In genomic region chr3:11619461-11619860, GRCh38 we compare ENCODE assay signal across 27 cellular contexts. TPM values are rescaled to one million over a fixed set of nuclear protein-coding genes. Genes with fewer than 3 reads are reported as not detected.
DNase-seq lines count a peak whose midpoint lies in the region; ATAC-seq and TF ChIP-seq lines count a peak whose summit lies in the region.
"Had no signal": no experiment of that assay in that cellular context is flagged by ENCODE, and none has a peak within 500 bp of the region (broad histone marks: within the 10 kb centered on the region; RNA-seq: fewer than 3 reads in every experiment).

No MANE protein-coding gene starts in this region.

- 77 to 87% methylated on average over 6 of the region's 6 CpGs for WGBS in body of pancreas, 2 donors
- WGBS in transverse colon (ENCODE audit: low coverage in 1 of 2), 2 donors: 78 to 86% methylated on average over 1 to 6 of the region's 6 CpGs
- 89 to 91% (median 89%) methylated on average over 6 of the region's 6 CpGs for WGBS in ovary, 3 donors

- TF ChIP-seq CTCF in body of pancreas (IDR thresholded peaks at IDR 0.05): no peak
- no peak for TF ChIP-seq CTCF in nephron (IDR thresholded peaks at IDR 0.05; ENCODE audit: unreplicated experiment in 3 of 3)
- TF ChIP-seq CTCF in transverse colon (IDR thresholded peaks at IDR 0.05): no peak
- no peak for TF ChIP-seq CTCF in ovary (IDR thresholded peaks at IDR 0.05)

- no peaks in the 10 kb centered on the region for H3K36me3 ChIP-seq in body of pancreas (replicated peaks in 1 of 2; ENCODE audit: insufficient read depth in 1 of 2, low read depth in 2 of 2)
- no peaks in the 10 kb centered on the region for H3K36me3 ChIP-seq in transverse colon
- no peaks in the 10 kb centered on the region for H3K36me3 ChIP-seq in ovary
- H3K36me3 ChIP-seq: brain microvascular endothelial cell, esophagus squamous epithelium, gastrocnemius medialis, left lung, neutrophil had no signal

- H3K36me3 Mint-ChIP-seq in activated naive CD8-positive, alpha-beta T cell: peaks cover 4% of the 10 kb centered on the region
- H3K36me3 Mint-ChIP-seq in activated naive CD8-positive, alpha-beta T cell treated with anti-CD3 and anti-CD28 coated beads for 36 hours: peaks cover 28% of the 10 kb centered on the region
- H3K36me3 Mint-ChIP-seq in nephron (ENCODE audit: low read depth): peaks cover 16% of the 10 kb centered on the region

- H3K4me1 Mint-ChIP-seq in activated naive CD8-positive, alpha-beta T cell (ENCODE audit: low read depth): peaks cover 81% of the 10 kb centered on the region
- peaks cover 68% of the 10 kb centered on the region for H3K4me1 Mint-ChIP-seq in activated naive CD8-positive, alpha-beta T cell treated with anti-CD3 and anti-CD28 coated beads for 36 hours
- peaks cover 91% of the 10 kb centered on the region for H3K4me1 Mint-ChIP-seq in nephron

- no peak for ATAC-seq in body of pancreas
- ATAC-seq: activated CD4-positive, CD25-positive, alpha-beta regulatory T cell treated with anti-CD3 and anti-CD28 coated beads, Interleukin-2, amount 50 U/mL, for 24 hours; gastrocnemius medialis; T-cell had no signal

- no peak overlapping the region for H3K4me3 Mint-ChIP-seq in activated naive CD8-positive, alpha-beta T cell
- no peak overlapping the region for H3K4me3 Mint-ChIP-seq in activated naive CD8-positive, alpha-beta T cell treated with anti-CD3 and anti-CD28 coated beads for 36 hours
- H3K4me3 Mint-ChIP-seq in nephron: no peak overlapping the region
- H3K4me3 Mint-ChIP-seq: activated CD4-positive, alpha-beta memory T cell treated with anti-CD3 and anti-CD28 coated beads for 36 hours; stimulated activated naive B cell treated with anti-CD40 and anti-IgM and Interleukin-4, amounts not matched to agents 10 μg/mL and 1 μg/mL and 100 μg/mL, for 72 hours; T-cell had no signal

- DNase-seq in activated naive CD8-positive, alpha-beta T cell treated with anti-CD3 and anti-CD28 coated beads for 36 hours: no peak
- DNase-seq in body of pancreas (no peak), transverse colon (no peak), ovary (no peak), ureter (ENCODE audit: low spot score) (no peak), putamen (ENCODE audit: low spot score) (no peak)
- DNase-seq: activated CD4-positive, alpha-beta memory T cell treated with anti-CD3 and anti-CD28 coated beads for 36 hours; activated CD8-positive, alpha-beta memory T cell treated with anti-CD3 and anti-CD28 coated beads, Interleukin-2, amount 50 U/mL, for 48 hours; brain microvascular endothelial cell; esophagus squamous epithelium; gastrocnemius medialis; GF-D8; GOT3; hippocampal formation; Kasumi-1; left lung; NCI-H1694 treated with DMSO at 0.1 percent for 48 hours; NCI-H2171 treated with DMSO at 0.1 percent for 48 hours; stimulated activated CD4-positive, alpha-beta T cell treated with anti-CD3 and anti-CD28 coated beads, Interleukin-2, amount 100 ng/mL, for 24 hours; stimulated activated naive B cell treated with anti-CD40 and anti-IgM and Interleukin-4, amounts not matched to agents 10 μg/mL and 1 μg/mL and 100 μg/mL, for 72 hours; T-cell had no signal

- H3K27me3 Mint-ChIP-seq in activated naive CD8-positive, alpha-beta T cell: no peaks in the 10 kb centered on the region
- H3K27me3 Mint-ChIP-seq in activated naive CD8-positive, alpha-beta T cell treated with anti-CD3 and anti-CD28 coated beads for 36 hours: no peaks in the 10 kb centered on the region
- H3K27me3 Mint-ChIP-seq in nephron (ENCODE audit: low read depth): no peaks in the 10 kb centered on the region
- H3K27me3 Mint-ChIP-seq: stimulated activated naive B cell treated with anti-CD40 and anti-IgM and Interleukin-4, amounts not matched to agents 10 μg/mL and 1 μg/mL and 100 μg/mL, for 72 hours; T-cell had no signal

- TF ChIP-seq EP300 in transverse colon (IDR thresholded peaks at IDR 0.05; ENCODE audit: low read depth): no peak
- no peak for TF ChIP-seq EP300 in ovary (IDR thresholded peaks at IDR 0.05)

- no peaks in the 10 kb centered on the region for H3K9me3 Mint-ChIP-seq in activated naive CD8-positive, alpha-beta T cell (ENCODE audit: low read depth)
- peaks cover 3% of the 10 kb centered on the region for H3K9me3 Mint-ChIP-seq in activated naive CD8-positive, alpha-beta T cell treated with anti-CD3 and anti-CD28 coated beads for 36 hours
- H3K9me3 Mint-ChIP-seq in nephron: no peaks in the 10 kb centered on the region
- H3K9me3 Mint-ChIP-seq: activated CD4-positive, alpha-beta memory T cell treated with anti-CD3 and anti-CD28 coated beads for 36 hours; stimulated activated naive B cell treated with anti-CD40 and anti-IgM and Interleukin-4, amounts not matched to agents 10 μg/mL and 1 μg/mL and 100 μg/mL, for 72 hours; T-cell had no signal

- H3K27ac Mint-ChIP-seq in activated naive CD8-positive, alpha-beta T cell: peak overlapping the region; percentile 41
- no peak overlapping the region for H3K27ac Mint-ChIP-seq in activated naive CD8-positive, alpha-beta T cell treated with anti-CD3 and anti-CD28 coated beads for 36 hours
- H3K27ac Mint-ChIP-seq in nephron: peak overlapping the region; percentile 38 to 84 (median 59)
- H3K27ac Mint-ChIP-seq: activated CD4-positive, alpha-beta memory T cell treated with anti-CD3 and anti-CD28 coated beads for 36 hours; activated T-helper 2 cell treated with anti-CD3 and anti-CD28 coated beads, Interferon-gamma antibody, Interleukin-2, Interleukin-4, amounts not matched to agents 10 μg/mL and 5 μg/mL and 100 μg/mL, durations not matched to agents 14 hours and 24 hours and 36 hours; stimulated activated naive B cell treated with anti-CD40 and anti-IgM and Interleukin-4, amounts not matched to agents 10 μg/mL and 1 μg/mL and 100 μg/mL, for 72 hours; T-cell had no signal

- in situ Hi-C loops in transverse colon (cut with MboI; ENCODE audit: low pct_ligation_motif_present in 1 of 4, low pct_unique_long_range_greater_than_20kb in 1 of 4, low sequenced_read_pairs in 3 of 4): no loop called here

- H3K27ac ChIP-seq in body of pancreas (peak overlapping the region; percentile 14 to 62 (median 48)), transverse colon (peak overlapping the region; percentile 62 to 67 (median 64)), ovary (no peak overlapping the region)
- H3K27ac ChIP-seq: 22Rv1, brain microvascular endothelial cell, esophagus squamous epithelium, gastrocnemius medialis, left lung, neutrophil had no signal

- H3K4me3 ChIP-seq in body of pancreas (no peak overlapping the region), transverse colon (no peak overlapping the region), ovary (no peak overlapping the region)
- H3K4me3 ChIP-seq: esophagus squamous epithelium, gastrocnemius medialis, left lung had no signal

- H3K4me1 ChIP-seq in body of pancreas (peaks cover 45% of the 10 kb centered on the region), transverse colon (peaks cover 23 to 78% (median 52%) of the 10 kb centered on the region in 4 donors), ovary (ENCODE audit: insufficient read depth) (peaks cover 22% of the 10 kb centered on the region)

- intact Hi-C loops in body of pancreas (cut with DNase I): no loop called here
- intact Hi-C loops in transverse colon (cut with DNase I; ENCODE audit: low total_unique reads): no loop called here
- intact Hi-C loops in ovary (cut with DNase I): no loop called here

- H3K27me3 ChIP-seq in body of pancreas (no peaks in the 10 kb centered on the region), transverse colon (no peaks in the 10 kb centered on the region), ovary (no peaks in the 10 kb centered on the region)
- H3K27me3 ChIP-seq: brain microvascular endothelial cell, esophagus squamous epithelium, gastrocnemius medialis, left lung, neutrophil had no signal

- H3K9me3 ChIP-seq in body of pancreas (no peaks in the 10 kb centered on the region), transverse colon (no peaks in the 10 kb centered on the region), ovary (no peaks in the 10 kb centered on the region)
- H3K9me3 ChIP-seq: esophagus squamous epithelium, gastrocnemius medialis, left lung, neutrophil had no signal

- TF ChIP-seq POLR2A in body of pancreas (IDR thresholded peaks at IDR 0.05): no peak
- no peak for TF ChIP-seq POLR2A in transverse colon (IDR thresholded peaks at IDR 0.05)
- no peak for TF ChIP-seq POLR2A in ovary (IDR thresholded peaks at IDR 0.05)

RNA-seq across cellular contexts. Expression of gene VGLL4, which starts 24.3 kb away (rescaled TPM):
- 10 to 100 TPM; 44.0 to 44.8 TPM for total RNA-seq in activated naive CD8-positive, alpha-beta T cell treated with anti-CD3 and anti-CD28 coated beads for 36 hours
- total RNA-seq in body of pancreas (10 to 100 TPM; 66.4 to 91.0 TPM), transverse colon (100 to 1,000 TPM in 1 of 4 donors, 10 to 100 TPM in 3; 67.3 to 175 (median 95.0) TPM), ovary (100 to 1,000 TPM in 6 of 7 donors, 10 to 100 TPM in 1; 80.5 to 120 (median 106) TPM), ureter (88.3 TPM)
- 100 to 1,000 TPM in 1 of 2 donors, 10 to 100 TPM in 1; 73.2 to 110 TPM for polyA plus RNA-seq in ovary

Comparison
In these comparisons a context has a peak if more than half of its experiments do, and no peak if none do; other contexts are left out.
1. H3K27ac ChIP-seq: peak in body of pancreas (4 of 4) and transverse colon (4 of 4); none in ovary (0 of 2).